ENCODE assay signal across 1 cellular context in genomic region chrX:129613596-129613995, GRCh38.
TF ChIP-seq lines count a peak whose summit lies in the region.

No MANE protein-coding gene starts in this region.

TF ChIP-seq in GM23338, 12 proteins besides CTCF, POLR2A, EP300 and RAD21 (continued from another document):
- TF ChIP-seq REST (IDR thresholded peaks at IDR 0.05; ENCODE audit: unreplicated experiment), result no peak
- no peak for TF ChIP-seq POLR2AphosphoS5 (IDR thresholded peaks at IDR 0.05; ENCODE audit: low read depth)
- no peak for TF ChIP-seq ZNF331 (CRISPR knock-in tag; IDR thresholded peaks at IDR 0.05; ENCODE audit: low read depth)
- TF ChIP-seq ZNF114 (CRISPR knock-in tag; IDR thresholded peaks at IDR 0.05), result no peak
- no peak for TF ChIP-seq STAT1 (IDR thresholded peaks at IDR 0.05; ENCODE audit: unreplicated experiment)
- TF ChIP-seq ZNF462 (CRISPR knock-in tag; IDR thresholded peaks at IDR 0.05), result no peak
- no peak for TF ChIP-seq NANOG (IDR thresholded peaks at IDR 0.05; ENCODE audit: borderline replicate concordance)
- TF ChIP-seq EZH2 (IDR thresholded peaks at IDR 0.05; ENCODE audit: low read depth, unreplicated experiment), result no peak
